ENCODE assay signal across 26 cellular contexts in genomic region chr2:216146573-216146972, GRCh38. TPM values are rescaled to one million over a fixed set of nuclear protein-coding genes. Genes with fewer than 3 reads are reported as not detected.
DNase-seq lines count a peak whose midpoint lies in the region; ATAC-seq and TF ChIP-seq lines count a peak whose summit lies in the region.
"Had no signal": no experiment of that assay in that cellular context is flagged by ENCODE, and none has a peak within 500 bp of the region (broad histone marks: within the 10 kb centered on the region; RNA-seq: fewer than 3 reads in every experiment).

No MANE protein-coding gene starts in this region.

- ATAC-seq in left ventricle myocardium superior: peak; percentile 25
- no peak for ATAC-seq in heart right ventricle
- ATAC-seq in WTC11: peak; percentile 45; the same call in 1 of the 2 replicates
- ATAC-seq in activated T-cell treated with anti-CD3 and anti-CD28 coated beads, Interleukin-2, amount 50 U/mL, for 72 hours (replicated peaks in 1 of 2): no peak

- H3K9me3 ChIP-seq in heart right ventricle (no peaks in the 10 kb centered on the region), endodermal cell (ENCODE audit: control insufficient read depth, low read length) (no peaks in the 10 kb centered on the region), sigmoid colon (no peaks in the 10 kb centered on the region)
- H3K9me3 ChIP-seq: BLaER1 treated with 17β-estradiol and CSF1 and Interleukin-3, amounts not matched to agents 10 nM and 100 nM; right atrium auricular region; spleen had no signal

- H3K9ac ChIP-seq in endodermal cell (ENCODE audit: extremely low read depth, low read length, poor library complexity, severe bottlenecking): no peak overlapping the region
- H3K9ac ChIP-seq: BLaER1 treated with 17β-estradiol and CSF1 and Interleukin-3, amounts not matched to agents 10 nM and 100 nM; KMS-11; parathyroid adenoma had no signal

- intact Hi-C loops in left ventricle myocardium superior (cut with micrococcal nuclease) (no loop called here), heart right ventricle (cut with DNase I) (no loop called here), sigmoid colon (cut with DNase I) (no loop called here)

- no peak for TF ChIP-seq POLR2A in sigmoid colon (IDR thresholded peaks at IDR 0.05)

- H3K36me3 ChIP-seq in heart right ventricle (peaks cover 0 to 100% (median 62%) of the 10 kb centered on the region in 9 donors), endodermal cell (ENCODE audit: control insufficient read depth, insufficient read depth, low read length) (peaks cover 98% of the 10 kb centered on the region), sigmoid colon (peaks cover 0 to 99% (median 52%) of the 10 kb centered on the region in 4 donors)

- H3K4me1 Mint-ChIP-seq in WTC11: peaks cover 10% of the 10 kb centered on the region
- H3K4me1 Mint-ChIP-seq in endodermal cell: peaks cover 16% of the 10 kb centered on the region
- H3K4me1 Mint-ChIP-seq in progenitor cell of endocrine pancreas (ENCODE audit: low read depth): peaks cover 2% of the 10 kb centered on the region
- peaks cover 55% of the 10 kb centered on the region for H3K4me1 Mint-ChIP-seq in activated T-cell treated with anti-CD3 and anti-CD28 coated beads, Interleukin-2, amount 50 U/mL, for 72 hours (ENCODE audit: low read depth)

- POLR2A ChIA-PET in WTC11 (lab: Charles Lee): no interaction called here

- peaks cover 55% of the 10 kb centered on the region for H3K36me3 Mint-ChIP-seq in WTC11
- H3K36me3 Mint-ChIP-seq in endodermal cell (ENCODE audit: low read depth): peaks cover 56% of the 10 kb centered on the region
- peaks cover 34% of the 10 kb centered on the region for H3K36me3 Mint-ChIP-seq in progenitor cell of endocrine pancreas (ENCODE audit: insufficient read depth)
- peaks cover 15 to 55% of the 10 kb centered on the region in 2 donors for H3K36me3 Mint-ChIP-seq in activated T-cell treated with anti-CD3 and anti-CD28 coated beads, Interleukin-2, amount 50 U/mL, for 72 hours (ENCODE audit: insufficient read depth in 2 of 2)

- CTCF ChIA-PET in WTC11 (lab: Charles Lee): no interaction called here

- H3K27me3 Mint-ChIP-seq in WTC11 (ENCODE audit: low read depth): no peaks in the 10 kb centered on the region
- no peaks in the 10 kb centered on the region for H3K27me3 Mint-ChIP-seq in endodermal cell (ENCODE audit: insufficient read depth)
- H3K27me3 Mint-ChIP-seq in progenitor cell of endocrine pancreas: no peaks in the 10 kb centered on the region
- no peaks in the 10 kb centered on the region for H3K27me3 Mint-ChIP-seq in activated T-cell treated with anti-CD3 and anti-CD28 coated beads, Interleukin-2, amount 50 U/mL, for 72 hours (ENCODE audit: low read depth)
- H3K27me3 Mint-ChIP-seq: central memory CD8-positive, alpha-beta T cell had no signal

- H3K27ac ChIP-seq in heart right ventricle (no peak overlapping the region), endodermal cell (ENCODE audit: low read depth, low read length) (no peak overlapping the region), sigmoid colon (no peak overlapping the region)
- H3K27ac ChIP-seq: BLaER1 treated with 17β-estradiol and CSF1 and Interleukin-3, amounts not matched to agents 10 nM and 100 nM; dorsolateral prefrontal cortex; parathyroid adenoma; right atrium auricular region; RWPE1; spleen had no signal

- WGBS in heart right ventricle, 2 donors: 64 to 81% methylated on average over 4 of the region's 4 CpGs
- 70 to 100% methylated on average over 1 to 4 of the region's 4 CpGs for WGBS in endodermal cell (ENCODE audit: insufficient coverage in 1 of 2, insufficient read length in 1 of 2), 2 experiments
- WGBS in sigmoid colon, 2 donors: 72 to 89% methylated on average over 4 of the region's 4 CpGs

- H3K4me3 Mint-ChIP-seq in WTC11: no peak overlapping the region
- H3K4me3 Mint-ChIP-seq in endodermal cell: no peak overlapping the region
- no peak overlapping the region for H3K4me3 Mint-ChIP-seq in progenitor cell of endocrine pancreas (ENCODE audit: low read depth)
- H3K4me3 Mint-ChIP-seq in activated T-cell treated with anti-CD3 and anti-CD28 coated beads, Interleukin-2, amount 50 U/mL, for 72 hours: no peak overlapping the region
- H3K4me3 Mint-ChIP-seq: central memory CD8-positive, alpha-beta T cell had no signal

- H3K27me3 ChIP-seq in heart right ventricle (no peaks in the 10 kb centered on the region), endodermal cell (ENCODE audit: control insufficient read depth, insufficient read depth, low read length, poor library complexity, severe bottlenecking) (no peaks in the 10 kb centered on the region), sigmoid colon (no peaks in the 10 kb centered on the region)
- H3K27me3 ChIP-seq: BLaER1 treated with 17β-estradiol and CSF1 and Interleukin-3, amounts not matched to agents 10 nM and 100 nM; dorsolateral prefrontal cortex; right atrium auricular region; spleen had no signal

- H3K4me3 ChIP-seq in heart right ventricle (no peak overlapping the region), endodermal cell (ENCODE audit: low read length) (no peak overlapping the region), sigmoid colon (no peak overlapping the region)
- H3K4me3 ChIP-seq: BLaER1 treated with 17β-estradiol and CSF1 and Interleukin-3, amounts not matched to agents 10 nM and 100 nM; dorsolateral prefrontal cortex; right atrium auricular region; spleen had no signal

- H3K27ac Mint-ChIP-seq in WTC11 (peak overlapping the region; percentile 73), endodermal cell (no peak overlapping the region), progenitor cell of endocrine pancreas (peak overlapping the region; percentile 50)
- H3K27ac Mint-ChIP-seq in activated T-cell treated with anti-CD3 and anti-CD28 coated beads, Interleukin-2, amount 50 U/mL, for 72 hours: no peak overlapping the region

- no peaks in the 10 kb centered on the region for H3K9me3 Mint-ChIP-seq in WTC11
- no peaks in the 10 kb centered on the region for H3K9me3 Mint-ChIP-seq in endodermal cell
- no peaks in the 10 kb centered on the region for H3K9me3 Mint-ChIP-seq in progenitor cell of endocrine pancreas (ENCODE audit: low read depth)
- no peaks in the 10 kb centered on the region for H3K9me3 Mint-ChIP-seq in activated T-cell treated with anti-CD3 and anti-CD28 coated beads, Interleukin-2, amount 50 U/mL, for 72 hours
- H3K9me3 Mint-ChIP-seq: central memory CD8-positive, alpha-beta T cell had no signal

- TF ChIP-seq CTCF in heart right ventricle (IDR thresholded peaks at IDR 0.05) (no peak), WTC11 (IDR thresholded peaks at IDR 0.05) (no peak), endodermal cell (conservative IDR thresholded peaks at IDR 0.05) (no peak), progenitor cell of endocrine pancreas (IDR thresholded peaks at IDR 0.05; ENCODE audit: unreplicated experiment) (no peak), sigmoid colon (IDR thresholded peaks at IDR 0.05) (no peak)

- no peak for TF ChIP-seq EP300 in sigmoid colon (IDR thresholded peaks at IDR 0.05)

- DNase-seq in left ventricle myocardium superior: no peak
- DNase-seq in heart right ventricle: no peak
- DNase-seq in WTC11 (ENCODE audit: low spot score): no peak
- DNase-seq in endodermal cell: peak; percentile 55
- DNase-seq in progenitor cell of endocrine pancreas (ENCODE audit: low spot score, unreplicated experiment): no peak
- DNase-seq in activated T-cell treated with anti-CD3 and anti-CD28 coated beads, Interleukin-2, amount 50 U/mL, for 72 hours: no peak
- DNase-seq in NCI-H1694 treated with DMSO at 0.1 percent for 48 hours (lab: John Stamatoyannopoulos, UW): no peak
- DNase-seq in sigmoid colon: no peak
- DNase-seq: activated CD4-positive, alpha-beta T cell treated with anti-CD3 and anti-CD28 coated beads for 1 hour; Calu3; DND-41; dorsolateral prefrontal cortex; islet precursor cell; midbrain; MM.1S; NCI-H1417 treated with DMSO at 0.1 percent for 48 hours; NCI-H2081 treated with DMSO at 0.1 percent for 48 hours; NCI-H446; spleen; substantia nigra had no signal

- H3K4me1 ChIP-seq in heart right ventricle: no peaks in the 10 kb centered on the region
- H3K4me1 ChIP-seq in endodermal cell (ENCODE audit: control insufficient read depth, insufficient read depth, low read length): peaks cover 3% of the 10 kb centered on the region
- no peaks in the 10 kb centered on the region for H3K4me1 ChIP-seq in sigmoid colon
- H3K4me1 ChIP-seq: BLaER1 treated with 17β-estradiol and CSF1 and Interleukin-3, amounts not matched to agents 10 nM and 100 nM; parathyroid adenoma; right atrium auricular region had no signal

TF ChIP-seq in WTC11, 78 proteins besides CTCF, POLR2A, EP300 and RAD21 (continues in another document):
- TF ChIP-seq TP53 (CRISPR knock-in tag; IDR thresholded peaks at IDR 0.05) (no peak), TEAD1 (CRISPR knock-in tag; IDR thresholded peaks at IDR 0.05) (no peak), ZNF138 (CRISPR knock-in tag; conservative IDR thresholded peaks at IDR 0.05) (no peak), ZNF263 (CRISPR knock-in tag; IDR thresholded peaks at IDR 0.05; ENCODE audit: low read depth) (no peak), NFATC4 (CRISPR knock-in tag; IDR thresholded peaks at IDR 0.05) (no peak), USF2 (CRISPR knock-in tag; IDR thresholded peaks at IDR 0.05) (no peak), ZNF396 (CRISPR knock-in tag; IDR thresholded peaks at IDR 0.05; ENCODE audit: borderline replicate concordance) (no peak), CBFB (CRISPR knock-in tag; IDR thresholded peaks at IDR 0.05; ENCODE audit: low read depth) (no peak)

RNA-seq across cellular contexts. Expression of gene XRCC5, which starts 37.4 kb away (rescaled TPM):
- total RNA-seq in left ventricle myocardium superior: 129 TPM
- 100 to 1,000 TPM; 112 to 163 (median 137) TPM for total RNA-seq in heart right ventricle
- 10 to 100 TPM; 35.6 to 77.5 TPM for polyA plus RNA-seq in heart right ventricle
- total RNA-seq in WTC11 (2021): 459 to 522 TPM (median 466 TPM) in 3 replicates
- 100 to 1,000 TPM; 492 to 493 TPM for total RNA-seq in endodermal cell
- 367 TPM for polyA plus RNA-seq in endodermal cell (2013, experiment 1 of 2)
- 349 TPM for polyA plus RNA-seq in endodermal cell (2013, experiment 2 of 2)
- 378 and 386 TPM in 2 replicates for total RNA-seq in progenitor cell of endocrine pancreas
- total RNA-seq in activated T-cell treated with anti-CD3 and anti-CD28 coated beads, Interleukin-2, amount 50 U/mL, for 72 hours: 100 to 1,000 TPM; 300 to 324 TPM
- 100 to 1,000 TPM in 3 of 4 donors, 10 to 100 TPM in 1; 92.5 to 152 (median 137) TPM for total RNA-seq in sigmoid colon
- 100 to 1,000 TPM in 1 of 3 donors, 10 to 100 TPM in 2; 70.3 to 111 (median 86.0) TPM for polyA plus RNA-seq in sigmoid colon

Comparison
In these comparisons a context has a peak if more than half of its experiments do, and no peak if none do; other contexts are left out.
1. ATAC-seq: peak in left ventricle myocardium superior (single experiment) and WTC11 (single experiment); none in heart right ventricle (0 of 8) and activated T-cell treated with anti-CD3 and anti-CD28 coated beads, Interleukin-2, amount 50 U/mL, for 72 hours (0 of 2).
2. H3K27ac Mint-ChIP-seq: peak in WTC11 (single experiment) and progenitor cell of endocrine pancreas (single experiment); none in endodermal cell (single experiment) and activated T-cell treated with anti-CD3 and anti-CD28 coated beads, Interleukin-2, amount 50 U/mL, for 72 hours (single experiment).